In the genomic region with DNA sequence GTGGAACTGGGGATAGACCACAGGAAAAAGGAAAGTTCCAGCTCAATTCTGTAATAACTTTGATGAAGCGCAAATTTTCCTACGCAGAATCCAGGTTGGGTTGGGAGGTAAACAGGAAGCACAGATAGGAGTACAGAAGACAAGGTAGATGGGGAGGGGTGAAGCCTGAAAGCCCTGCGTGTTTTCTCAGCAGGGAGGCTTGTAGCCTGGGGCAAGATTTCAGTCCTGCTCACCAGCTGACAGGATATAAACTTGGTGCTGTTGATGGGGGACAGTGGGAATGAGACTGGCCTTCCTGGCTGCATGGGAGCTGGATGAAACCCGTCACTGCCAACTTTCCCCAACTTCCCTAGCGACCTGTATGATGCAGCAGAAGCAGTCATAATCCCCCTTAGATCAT, we compare ENCODE assay signal across 18 cellular contexts.
"Had no signal": no experiment of that assay in that cellular context is flagged by ENCODE, and none has a peak within 500 bp of the region (broad histone marks: within the 10 kb centered on the region; RNA-seq: fewer than 3 reads in every experiment).

No MANE protein-coding gene starts in this region.

- H3K4me1 Mint-ChIP-seq: activated naive CD8-positive, alpha-beta T cell treated with anti-CD3 and anti-CD28 coated beads, Interleukin-2, amount 50 U/mL, for 24 hours; activated T-helper 17 cell treated with anti-CD3 and anti-CD28 coated beads, Interleukin-2, amount 50 U/mL, for 72 hours had no signal

- H3K27me3 ChIP-seq: right lobe of liver, stomach, testis had no signal

- H3K4me1 ChIP-seq: lower lobe of right lung, right lobe of liver, stomach, testis had no signal

- H3K27ac ChIP-seq: lower lobe of right lung, right lobe of liver, stomach, testis had no signal

- H3K4me3 ChIP-seq: lower lobe of right lung, right lobe of liver, stomach, testis had no signal

- H3K9me3 Mint-ChIP-seq: activated T-helper 17 cell treated with anti-CD3 and anti-CD28 coated beads, Interleukin-2, amount 50 U/mL, for 72 hours had no signal

- H3K36me3 ChIP-seq: lower lobe of right lung, right lobe of liver had no signal

- H3K9me3 ChIP-seq: right lobe of liver, stomach, testis had no signal

- H3K27ac Mint-ChIP-seq: activated naive CD8-positive, alpha-beta T cell treated with anti-CD3 and anti-CD28 coated beads, Interleukin-2, amount 50 U/mL, for 24 hours; activated T-helper 17 cell treated with anti-CD3 and anti-CD28 coated beads, Interleukin-2, amount 50 U/mL, for 72 hours had no signal

- H3K27me3 Mint-ChIP-seq: activated naive CD8-positive, alpha-beta T cell treated with anti-CD3 and anti-CD28 coated beads, Interleukin-2, amount 50 U/mL, for 24 hours; activated T-helper 17 cell treated with anti-CD3 and anti-CD28 coated beads, Interleukin-2, amount 50 U/mL, for 72 hours had no signal

- DNase-seq: activated CD4-positive, alpha-beta T cell treated with anti-CD3 and anti-CD28 coated beads, Interleukin-2, amount 50 U/mL, for 4 hours; activated CD4-positive, CD25-positive, alpha-beta regulatory T cell treated with anti-CD3 and anti-CD28 coated beads, Interleukin-2, amount 50 U/mL, for 72 hours; activated naive CD4-positive, alpha-beta T cell treated with Interleukin-2 at 50 U/mL for 16 hours; activated naive CD8-positive, alpha-beta T cell treated with anti-CD3 and anti-CD28 coated beads, Interleukin-2, amount 50 U/mL, for 24 hours; activated T-cell treated with anti-CD3 and anti-CD28 coated beads for 4 hours; aorta; cerebellar nuclear complex; effector CD8-positive, alpha-beta T cell; foreskin melanocyte; head of caudate nucleus; left colon; lower lobe of right lung; right lobe of liver; stomach; T-helper 9 cell; testis had no signal

- H3K4me3 Mint-ChIP-seq: activated naive CD8-positive, alpha-beta T cell treated with anti-CD3 and anti-CD28 coated beads, Interleukin-2, amount 50 U/mL, for 24 hours; activated T-helper 17 cell treated with anti-CD3 and anti-CD28 coated beads, Interleukin-2, amount 50 U/mL, for 72 hours; neural crest cell had no signal

- ATAC-seq: activated naive CD8-positive, alpha-beta T cell treated with anti-CD3 and anti-CD28 coated beads, Interleukin-2, amount 50 U/mL, for 24 hours; activated T-helper 17 cell treated with anti-CD3 and anti-CD28 coated beads, Interleukin-2, amount 50 U/mL, for 72 hours; left colon; lower lobe of right lung; right lobe of liver had no signal
